Comparison of ENCODE assay signal across 21 cellular contexts in genomic region chr6:80010296-80010695, GRCh38.
"Had no signal": no experiment of that assay in that cellular context is flagged by ENCODE, and none has a peak within 500 bp of the region (broad histone marks: within the 10 kb centered on the region; RNA-seq: fewer than 3 reads in every experiment).

No MANE protein-coding gene starts in this region.

- H3K9me3 ChIP-seq: colonic mucosa, gastroesophageal sphincter, heart left ventricle, left lung, neutrophil, sigmoid colon, thoracic aorta, upper lobe of left lung had no signal

- H3K36me3 ChIP-seq: colonic mucosa, gastroesophageal sphincter, left lung, sigmoid colon, thoracic aorta, upper lobe of left lung had no signal

- H3K4me3 ChIP-seq: colonic mucosa, gastroesophageal sphincter, heart left ventricle, left lung, sigmoid colon, thoracic aorta, upper lobe of left lung had no signal

- H3K27me3 ChIP-seq: colonic mucosa, gastroesophageal sphincter, heart left ventricle, left lung, neutrophil, sigmoid colon, upper lobe of left lung had no signal

- ATAC-seq: activated CD8-positive, alpha-beta T cell treated with anti-CD3 and anti-CD28 coated beads for 36 hours; activated naive CD8-positive, alpha-beta T cell treated with anti-CD3 and anti-CD28 coated beads, Interleukin-2, amount 50 U/mL, for 24 hours; gastroesophageal sphincter; heart left ventricle; left lung; natural killer cell treated with Interleukin-12 subunit alpha and Interleukin-12 subunit beta and Interleukin-15 and Interleukin-18, amount 100 ng/mL, for 72 hours; stimulated activated naive B cell treated with anti-CD40 and anti-IgM and Interleukin-4, amounts not matched to agents 10 μg/mL and 1 μg/mL and 100 μg/mL, for 72 hours had no signal

- H3K27ac ChIP-seq: colonic mucosa, gastroesophageal sphincter, heart left ventricle, left lung, neutrophil, sigmoid colon, thoracic aorta, upper lobe of left lung had no signal

- H3K4me1 ChIP-seq: colonic mucosa, left lung, sigmoid colon, upper lobe of left lung had no signal

- DNase-seq: activated B cell treated with CpG ODN at 0.5 μM for 24 hours; activated CD4-positive, alpha-beta T cell treated with anti-CD3 and anti-CD28 coated beads for 4 hours; activated CD8-positive, alpha-beta T cell treated with anti-CD3 and anti-CD28 coated beads for 36 hours; activated naive CD4-positive, alpha-beta T cell treated with anti-CD3 and anti-CD28 coated beads, Interleukin-2, amount 10 ng/mL, durations not matched to agents 7 days and 5 days; activated naive CD8-positive, alpha-beta T cell treated with anti-CD3 and anti-CD28 coated beads, Interleukin-2, amount 50 U/mL, for 24 hours; activated T-cell treated with anti-CD3 and anti-CD28 coated beads, Interleukin-2, amount 50 U/mL, for 24 hours; anterior cingulate cortex; central memory CD4-positive, alpha-beta T cell; colonic mucosa; endodermal cell; erythroblast; heart left ventricle; left lung; sigmoid colon; stimulated activated CD4-positive, alpha-beta T cell treated with anti-CD3 and anti-CD28 coated beads, Interleukin-4, amount 100 ng/mL, for 24 hours; stimulated activated naive B cell treated with anti-CD40 and anti-IgM and Interleukin-4, amounts not matched to agents 10 μg/mL and 1 μg/mL and 100 μg/mL, for 72 hours; upper lobe of left lung had no signal
